24 cellular contexts compared by ENCODE assay signal in genomic region chr19:48213959-48214358, GRCh38. TPM values are rescaled to one million over a fixed set of nuclear protein-coding genes. Genes with fewer than 3 reads are reported as not detected.
"Had no signal": no experiment of that assay in that cellular context is flagged by ENCODE, and none has a peak within 500 bp of the region (broad histone marks: within the 10 kb centered on the region; RNA-seq: fewer than 3 reads in every experiment).

No MANE protein-coding gene starts in this region.

- ATAC-seq: gastroesophageal sphincter; left cardiac atrium; naive thymus-derived CD8-positive, alpha-beta T cell had no signal

- H3K36me3 ChIP-seq: ovary had no signal

- H3K27me3 ChIP-seq: dorsolateral prefrontal cortex, esophagus muscularis mucosa, gastroesophageal sphincter, ovary, right atrium auricular region, sigmoid colon, thyroid gland had no signal

- H3K4me3 ChIP-seq: dorsolateral prefrontal cortex, esophagus muscularis mucosa, gastroesophageal sphincter, left ventricle myocardium inferior, lung, ovary, right atrium auricular region, sigmoid colon, skin epidermis, thyroid gland had no signal

- H3K9me3 Mint-ChIP-seq: immature natural killer cell; naive thymus-derived CD8-positive, alpha-beta T cell; neural crest cell; type B pancreatic cell had no signal

- H3K4me3 Mint-ChIP-seq: immature natural killer cell; naive thymus-derived CD8-positive, alpha-beta T cell; neural crest cell; type B pancreatic cell had no signal

- DNase-seq: cortex of kidney; dorsolateral prefrontal cortex; effector CD8-positive, alpha-beta T cell; foreskin fibroblast; glutamatergic neuron; immature natural killer cell; kidney; left cardiac atrium; left ventricle myocardium inferior; naive thymus-derived CD8-positive, alpha-beta T cell; nucleus accumbens; ovary; sigmoid colon; stimulated activated CD4-positive, alpha-beta T cell treated with anti-CD3 and anti-CD28 coated beads, Interleukin-12 subunit alpha, Interleukin-12 subunit beta, amount 100 ng/mL, for 4 hours; stimulated activated naive CD4-positive, alpha-beta T cell treated with Interleukin-2 at 50 U/mL for 16 hours; thyroid gland had no signal

- H3K9me3 ChIP-seq: esophagus muscularis mucosa, gastroesophageal sphincter, left ventricle myocardium inferior, ovary, right atrium auricular region, sigmoid colon, thyroid gland had no signal

- H3K4me1 ChIP-seq: esophagus muscularis mucosa, gastroesophageal sphincter, right atrium auricular region, sigmoid colon, thyroid gland had no signal

- H3K27me3 Mint-ChIP-seq: naive thymus-derived CD8-positive, alpha-beta T cell; type B pancreatic cell had no signal

- H3K27ac Mint-ChIP-seq: type B pancreatic cell had no signal

- H3K27ac ChIP-seq: dorsolateral prefrontal cortex, esophagus muscularis mucosa, gastroesophageal sphincter, left ventricle myocardium inferior, ovary, right atrium auricular region, sigmoid colon, skin epidermis, thyroid gland had no signal

RNA-seq across cellular contexts. Expression of gene ZNF114, which starts 55.9 kb away (rescaled TPM):
- total RNA-seq: mononuclear cell; naive thymus-derived CD8-positive, alpha-beta T cell; sigmoid colon had no signal
